Comparison of ENCODE assay signal across 31 cellular contexts in the genomic region with DNA sequence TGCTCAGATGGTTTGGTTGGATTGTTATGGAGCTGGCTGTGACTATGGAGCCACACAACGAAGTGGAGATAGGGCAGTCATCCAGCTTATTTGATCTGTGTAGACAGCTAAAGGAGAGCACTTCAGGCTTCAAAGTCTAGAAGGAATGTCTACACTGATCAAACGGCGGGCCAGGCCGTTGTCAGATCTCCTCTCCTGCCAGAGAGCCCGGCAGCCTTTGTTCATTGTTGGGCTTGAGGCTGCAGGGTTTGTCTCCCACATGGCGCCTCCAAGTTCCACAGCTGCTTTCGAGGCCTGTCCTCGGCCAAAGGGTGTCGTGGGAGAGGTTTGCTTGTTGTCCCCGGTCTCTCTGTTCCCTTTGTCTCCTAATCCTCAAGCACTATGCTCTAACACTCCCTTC. TPM values are rescaled to one million over a fixed set of nuclear protein-coding genes. Genes with fewer than 3 reads are reported as not detected.
A peak's percentile ranks its signal among the peaks of the same experiment; 100 is the strongest.
DNase-seq lines count a peak whose midpoint lies in the region; ATAC-seq, FAIRE-seq and TF ChIP-seq lines count a peak whose summit lies in the region.
"Had no signal": no experiment of that assay in that cellular context is flagged by ENCODE, and none has a peak within 500 bp of the region (broad histone marks: within the 10 kb centered on the region; RNA-seq: fewer than 3 reads in every experiment).

No MANE protein-coding gene starts in this region.

- no peak overlapping the region for H4K5ac ChIP-seq in H1 (ENCODE audit: insufficient read length, low read depth, low read length)

- no peak overlapping the region for H4K91ac ChIP-seq in H1 (replicated peaks; ENCODE audit: insufficient read length, low read length)

- H2AFZ ChIP-seq in HepG2 (ENCODE audit: low read length) (no peak overlapping the region), H1 (ENCODE audit: low read length) (0 out of 2 replicates have a peak overlapping the region, but pooled peaks have one; percentile 6), osteoblast (ENCODE audit: low read length) (no peak overlapping the region)

- CTCF ChIA-PET in HepG2 (lab: Yijun Ruan, JAX; ENCODE audit: low intra/inter-chr PET ratio, low total read pairs) (no interaction called here), H1 (lab: Charles Lee; ENCODE audit: partially characterized antibody) (interaction anchor here (0.8 to 16.4 kb wide), 5 partner anchors 9 to 87 kb away, joined by 3 to 330 read pairs (median 4); a partner anchor contains a TSS)

- H3K14ac ChIP-seq in H1 (ENCODE audit: insufficient read length) = no peak overlapping the region

- H2BK5ac ChIP-seq in H1 (ENCODE audit: low read depth, low read length) = no peak overlapping the region

- H3K23me2 ChIP-seq in H1 (ENCODE audit: low read depth, low read length) = peaks cover 8% of the 10 kb centered on the region; the same call in 1 of the 2 replicates

- H3K27ac Mint-ChIP-seq in nephron (peak overlapping the region in 1 of 3 experiments; percentile 48), type B pancreatic cell (no peak overlapping the region)
- H3K27ac Mint-ChIP-seq: activated B cell treated with CpG ODN at 0.5 μM for 24 hours; activated naive CD8-positive, alpha-beta T cell treated with anti-CD3 and anti-CD28 coated beads for 36 hours; activated T-helper 17 cell treated with anti-CD3 and anti-CD28 coated beads, Interleukin-2, amount 50 U/mL, for 72 hours; CD8-positive, alpha-beta T cell had no signal

- H2BK120ac ChIP-seq in H1 (replicated peaks; ENCODE audit: low read depth, low read length) = no peak overlapping the region

- H2BK12ac ChIP-seq in H1 (ENCODE audit: low read depth, low read length) = no peak overlapping the region

- H3K23ac ChIP-seq in H1 (ENCODE audit: insufficient read length) = no peak overlapping the region

- no peak overlapping the region for H2BK15ac ChIP-seq in H1 (ENCODE audit: low read length)

- intact Hi-C loops in HepG2 (cut with micrococcal nuclease; ENCODE audit: unreplicated experiment) (no loop called here), right lobe of liver (cut with DNase I) (no loop called here), colonic mucosa (cut with DNase I) (no loop called here)

- no peak for TF ChIP-seq POLR2A in HepG2 (IDR thresholded peaks at IDR 0.05; ENCODE audit: insufficient read depth in 1 of 2, low read depth in 2 of 2, low read length in 2 of 2)
- TF ChIP-seq POLR2A in right lobe of liver (IDR thresholded peaks at IDR 0.05) = no peak
- TF ChIP-seq POLR2A in H1 (IDR thresholded peaks at IDR 0.05; ENCODE audit: control extremely low read depth in 1 of 2, low read depth in 2 of 2, low read length in 2 of 2) = no peak

- H3K4me1 Mint-ChIP-seq in nephron (peaks cover 25% of the 10 kb centered on the region), type B pancreatic cell (ENCODE audit: unreplicated experiment) (peaks cover 27% of the 10 kb centered on the region)

- POLR2A ChIA-PET in HepG2 (lab: Yijun Ruan, JAX) = interaction anchor here (2.3 kb wide), 1 partner anchor 88 kb away, joined by 9 read pairs; a partner anchor contains a TSS
- POLR2A ChIA-PET in H1 (lab: Charles Lee; ENCODE audit: partially characterized antibody) = interaction anchor here (1.0 to 6.4 kb wide), 5 partner anchors 8 to 89 kb away, joined by 3 to 51 read pairs (median 6); a partner anchor contains a TSS

- H3K4me2 ChIP-seq in HepG2 (ENCODE audit: low read depth, low read length) (peak overlapping the region; percentile 51), H1 (ENCODE audit: insufficient read depth in 1 of 2, low read depth in 2 of 2, low read length in 2 of 2) (no peak overlapping the region), osteoblast (ENCODE audit: insufficient read depth, low read length) (no peak overlapping the region)
- H3K4me2 ChIP-seq: A549, smooth muscle cell had no signal

- FAIRE-seq in HepG2 (lab: Jason Lieb, UNC) (no peak), H1 (lab: Jason Lieb, UNC) (no peak)
- FAIRE-seq: A549, astrocyte, kidney, RCC 7860 had no signal

- no peak overlapping the region for H3K4ac ChIP-seq in H1 (replicated peaks; ENCODE audit: insufficient read length, low read depth, low read length)

- H2AK5ac ChIP-seq in H1 (ENCODE audit: low read depth, low read length) = no peak overlapping the region

- WGBS in HepG2 (ENCODE audit: low lambda C conversion rate) = 0% methylated on average over 5 of the region's 10 CpGs
- 54% methylated on average over 4 of the region's 10 CpGs for WGBS in right lobe of liver (ENCODE audit: insufficient coverage, low coverage, low lambda C conversion rate, missing lambda C conversion rate)
- 86% methylated on average over 10 of the region's 10 CpGs; no CpG with 5 or more reads in 1 of the 2 experiments for WGBS in H1 (ENCODE audit: extremely low coverage in 1 of 2, insufficient coverage in 1 of 2, insufficient read length in 1 of 2, insufficient replicate concordance in 2 of 2, low coverage in 1 of 2, low lambda C conversion rate in 2 of 2, missing lambda C conversion rate in 1 of 2), 2 experiments

- H3K27me3 Mint-ChIP-seq in nephron (ENCODE audit: low read depth) = peaks cover 4% of the 10 kb centered on the region
- no peaks in the 10 kb centered on the region for H3K27me3 Mint-ChIP-seq in type B pancreatic cell
- H3K27me3 Mint-ChIP-seq: activated B cell treated with CpG ODN at 0.5 μM for 24 hours; activated naive CD8-positive, alpha-beta T cell treated with anti-CD3 and anti-CD28 coated beads for 36 hours; activated T-helper 17 cell treated with anti-CD3 and anti-CD28 coated beads, Interleukin-2, amount 50 U/mL, for 72 hours had no signal

- no peak for TF ChIP-seq RAD21 in HepG2 (CRISPR knock-in tag; IDR thresholded peaks at IDR 0.05)
- TF ChIP-seq RAD21 in H1 (IDR thresholded peaks at IDR 0.05 in 1 of 2, conservative IDR thresholded peaks at IDR 0.05 in 1 of 2; ENCODE audit: low read depth in 2 of 2, low read length in 2 of 2) = no peak

- H4K20me1 ChIP-seq in HepG2 (ENCODE audit: insufficient read depth, low read length) (peaks cover 4% of the 10 kb centered on the region; the same call in 1 of the 2 replicates), H1 (replicated peaks in 1 of 2; ENCODE audit: control insufficient read depth in 1 of 2, insufficient read depth in 2 of 2, low read length in 2 of 2) (peaks cover 0 to 2% of the 10 kb centered on the region in 2 experiments), osteoblast (ENCODE audit: insufficient read depth, low read length) (no peaks in the 10 kb centered on the region)

- H3K56ac ChIP-seq in H1 (replicated peaks; ENCODE audit: insufficient read length, low read depth, low read length) = no peak overlapping the region

- H3K4me3 Mint-ChIP-seq in nephron (peak overlapping the region; percentile 33 to 69 (median 67)), type B pancreatic cell (peak overlapping the region; percentile 47)
- H3K4me3 Mint-ChIP-seq: activated B cell treated with CpG ODN at 0.5 μM for 24 hours; activated naive CD8-positive, alpha-beta T cell treated with anti-CD3 and anti-CD28 coated beads for 36 hours; activated T-helper 17 cell treated with anti-CD3 and anti-CD28 coated beads, Interleukin-2, amount 50 U/mL, for 72 hours; CD8-positive, alpha-beta T cell had no signal

- H3K79me2 ChIP-seq in HepG2 (ENCODE audit: insufficient read depth, low read length) = peaks cover 12% of the 10 kb centered on the region
- H3K79me2 ChIP-seq in H1 (ENCODE audit: control insufficient read depth in 1 of 2, insufficient read depth in 2 of 2, low read length in 2 of 2) = peaks cover 11 to 13% of the 10 kb centered on the region in 2 experiments
- H3K79me2 ChIP-seq in osteoblast (ENCODE audit: insufficient read depth, low read length) = peaks cover 10% of the 10 kb centered on the region

- no peak for TF ChIP-seq EP300 in HepG2 (IDR thresholded peaks at IDR 0.05; ENCODE audit: low read depth in 2 of 2, low read length in 2 of 2)
- TF ChIP-seq EP300 in HepG2 (CRISPR knock-in tag; IDR thresholded peaks at IDR 0.05; ENCODE audit: borderline replicate concordance) = no peak
- no peak for TF ChIP-seq EP300 in H1 (IDR thresholded peaks at IDR 0.05; ENCODE audit: borderline replicate concordance in 1 of 2, low read depth in 2 of 2, low read length in 2 of 2)

- no TSS peak for BruUV-seq in HepG2 (replicated peaks; lab: Mats Ljungman, UMichigan)

- H3K4me3 ChIP-seq in HepG2 (replicated peaks in 1 of 3; ENCODE audit: insufficient read depth in 1 of 3, low read depth in 2 of 3, low read length in 3 of 3) = no peak overlapping the region; a peak in 2 of 6 replicates
- H3K4me3 ChIP-seq in right lobe of liver = no peak overlapping the region
- no peak overlapping the region for H3K4me3 ChIP-seq in H1 (ENCODE audit: extremely low read depth in 1 of 4, insufficient read depth in 2 of 4, low read depth in 3 of 4, low read length in 4 of 4)
- no peak overlapping the region for H3K4me3 ChIP-seq in osteoblast (ENCODE audit: insufficient read depth, low read length)
- no peak overlapping the region for H3K4me3 ChIP-seq in colonic mucosa
- H3K4me3 ChIP-seq: A549, smooth muscle cell, stomach, transverse colon had no signal

- DNase-seq in HepG2 (ENCODE audit: low spot score) (peak; percentile 74), right lobe of liver (no peak), H1 (ENCODE audit: low read depth in 1 of 2, low spot score in 2 of 2) (no peak), type B pancreatic cell (ENCODE audit: extremely low spot score, unreplicated experiment) (no peak), osteoblast (ENCODE audit: insufficient read length, low spot score, missing footprints) (no peak), colonic mucosa (no peak), NCI-H345 (lab: John Stamatoyannopoulos, UW) (no peak)
- DNase-seq: activated B cell treated with CpG ODN at 0.5 μM for 24 hours; activated CD4-positive, alpha-beta T cell treated with anti-CD3 and anti-CD28 coated beads, Interleukin-2, amount 50 U/mL, for 48 hours; activated CD8-positive, alpha-beta memory T cell treated with anti-CD3 and anti-CD28 coated beads, Interleukin-2, amount 50 U/mL, for 4 hours; activated naive CD8-positive, alpha-beta T cell treated with anti-CD3 and anti-CD28 coated beads for 36 hours; AML-193; CD8-positive, alpha-beta T cell; cerebellar nuclear complex; DMS153; H7; KG1; kidney; NCI-H1417 treated with DMSO at 0.1 percent for 48 hours; NCI-H2081; NCI-H226; stimulated activated CD4-positive, alpha-beta T cell treated with anti-CD3 and anti-CD28 coated beads, Interleukin-1b, Interleukin-23, amount 100 ng/mL, for 48 hours; stimulated activated CD8-positive, alpha-beta memory T cell treated with anti-CD3 and anti-CD28 coated beads, Interleukin-4, amount 100 ng/mL, for 48 hours; stomach; transverse colon had no signal

- H3K9me3 Mint-ChIP-seq in nephron (no peaks in the 10 kb centered on the region), type B pancreatic cell (no peaks in the 10 kb centered on the region)
- H3K9me3 Mint-ChIP-seq: activated naive CD8-positive, alpha-beta T cell treated with anti-CD3 and anti-CD28 coated beads for 36 hours; activated T-helper 17 cell treated with anti-CD3 and anti-CD28 coated beads, Interleukin-2, amount 50 U/mL, for 72 hours; CD8-positive, alpha-beta T cell had no signal

- H3K79me1 ChIP-seq in H1 (ENCODE audit: low read depth, low read length) = no peaks in the 10 kb centered on the region

- H3K18ac ChIP-seq in H1 (ENCODE audit: extremely low read depth, low read length) = no peak overlapping the region

- no peak overlapping the region for H2BK20ac ChIP-seq in H1 (ENCODE audit: low read length)

- H3K36me3 ChIP-seq in HepG2 (replicated peaks in 1 of 2; ENCODE audit: control insufficient read depth in 1 of 2, insufficient read depth in 2 of 2, low read length in 2 of 2) (no peaks in the 10 kb centered on the region), right lobe of liver (no peaks in the 10 kb centered on the region), H1 (ENCODE audit: control insufficient read depth in 2 of 4, insufficient read depth in 4 of 4, low read length in 3 of 4) (no peaks in the 10 kb centered on the region; a peak in 1 of 8 replicates), osteoblast (ENCODE audit: insufficient read depth, low read length) (no peaks in the 10 kb centered on the region), colonic mucosa (no peaks in the 10 kb centered on the region)
- H3K36me3 ChIP-seq: stomach, transverse colon had no signal

- in situ Hi-C loops in HepG2 (cut with HindIII; ENCODE audit: extremely low pct_ligation_motif_present, low pct_unique_long_range_greater_than_20kb) = no loop called here

- TF ChIP-seq CTCF in HepG2 (CRISPR knock-in tag; IDR thresholded peaks at IDR 0.05) = no peak
- no peak for TF ChIP-seq CTCF in right lobe of liver (IDR thresholded peaks at IDR 0.05)
- no peak for TF ChIP-seq CTCF in H1 (IDR thresholded peaks at IDR 0.05; ENCODE audit: control extremely low read depth in 1 of 3, insufficient read depth in 1 of 3, low read depth in 1 of 3, low read length in 3 of 3)
- no peak for TF ChIP-seq CTCF in nephron (IDR thresholded peaks at IDR 0.05; ENCODE audit: unreplicated experiment in 3 of 3)
- no peak for TF ChIP-seq CTCF in type B pancreatic cell (conservative IDR thresholded peaks at IDR 0.05)
- TF ChIP-seq CTCF in osteoblast (IDR thresholded peaks at IDR 0.05; ENCODE audit: extremely low read depth, low read depth, low read length) = no peak
- no peak for TF ChIP-seq CTCF in colonic mucosa (IDR thresholded peaks at IDR 0.05)

- H4K8ac ChIP-seq in H1 (ENCODE audit: extremely low read depth, insufficient read depth, low read length) = no peak overlapping the region

- H3K27me3 ChIP-seq in HepG2 (ENCODE audit: control insufficient read depth in 1 of 2, insufficient read depth in 2 of 2, low read length in 2 of 2) (peaks cover 0 to 3% of the 10 kb centered on the region in 2 experiments; a peak in 2 of 5 replicates), right lobe of liver (no peaks in the 10 kb centered on the region), H1 (replicated peaks in 1 of 4; ENCODE audit: control insufficient read depth in 3 of 4, extremely low read depth in 1 of 4, insufficient read depth in 3 of 4, low read length in 3 of 4) (no peaks in the 10 kb centered on the region), osteoblast (ENCODE audit: insufficient read depth, low read length) (no peaks in the 10 kb centered on the region), colonic mucosa (no peaks in the 10 kb centered on the region)
- H3K27me3 ChIP-seq: stomach, transverse colon had no signal

- H3K9me3 ChIP-seq in HepG2 (ENCODE audit: low read length) = no peaks in the 10 kb centered on the region
- no peaks in the 10 kb centered on the region for H3K9me3 ChIP-seq in right lobe of liver
- H3K9me3 ChIP-seq in H1 (ENCODE audit: insufficient read depth in 2 of 2, low read depth in 1 of 2, low read length in 1 of 2) = no peaks in the 10 kb centered on the region
- no peaks in the 10 kb centered on the region for H3K9me3 ChIP-seq in osteoblast (ENCODE audit: low read depth, low read length)
- no peaks in the 10 kb centered on the region for H3K9me3 ChIP-seq in colonic mucosa
- H3K9me3 ChIP-seq: A549, stomach, transverse colon had no signal

- H3K4me1 ChIP-seq in HepG2 (ENCODE audit: insufficient read depth, low read length) (peaks cover 36% of the 10 kb centered on the region), right lobe of liver (peaks cover 0 to 14% (median 0%) of the 10 kb centered on the region in 4 donors), H1 (replicated peaks in 1 of 4; ENCODE audit: control insufficient read depth in 3 of 4, insufficient read depth in 4 of 4, low read length in 3 of 4) (peaks cover 5 to 9% (median 6%) of the 10 kb centered on the region in 4 experiments; a peak in 6 of 7 replicates), osteoblast (ENCODE audit: insufficient read depth, low read length) (peaks cover 32% of the 10 kb centered on the region), colonic mucosa (peaks cover 5% of the 10 kb centered on the region)

- no peak overlapping the region for H3K27ac ChIP-seq in HepG2 (ENCODE audit: extremely low read length, insufficient read depth, low read length)
- H3K27ac ChIP-seq in right lobe of liver = no peak overlapping the region
- H3K27ac ChIP-seq in H1 (ENCODE audit: low read depth, low read length) = no peak overlapping the region
- no peak overlapping the region for H3K27ac ChIP-seq in osteoblast (ENCODE audit: low read depth, low read length)
- H3K27ac ChIP-seq in colonic mucosa = no peak overlapping the region
- H3K27ac ChIP-seq: A549, stomach, transverse colon had no signal

- 0 out of 2 replicates have a peak overlapping the region, but pooled peaks have one; percentile 10 for H3K9ac ChIP-seq in HepG2 (ENCODE audit: insufficient read depth, low read depth, low read length)
- no peak overlapping the region for H3K9ac ChIP-seq in H1 (replicated peaks in 1 of 4; ENCODE audit: extremely low read depth in 1 of 4, low read depth in 3 of 4, low read length in 3 of 4)
- no peak overlapping the region for H3K9ac ChIP-seq in colonic mucosa (ENCODE audit: low read depth in 2 of 2, low read length in 2 of 2)

- H3K36me3 Mint-ChIP-seq in nephron (ENCODE audit: low read depth) (peaks cover 10% of the 10 kb centered on the region), type B pancreatic cell (peaks cover 11% of the 10 kb centered on the region)

- ATAC-seq in HepG2 (peak; percentile 45), right lobe of liver (no peak)
- ATAC-seq: A549; activated T-helper 17 cell treated with anti-CD3 and anti-CD28 coated beads, Interleukin-2, amount 50 U/mL, for 72 hours; CD8-positive, alpha-beta T cell had no signal

RNA-seq across cellular contexts. Expression of a gene that starts 2.8 kb away (rescaled TPM):
- total RNA-seq in HepG2 (2016; rRNA removed; fragmentation: Illumina TruSeq; extraction: Trizol) (409 and 618 TPM in 2 replicates), right lobe of liver (10 to 100 TPM in 1 of 6 experiments, 1 to 10 TPM in 5; 2.1 to 11.7 (median 6.8) TPM), type B pancreatic cell (ENCODE audit: low replicate concordance) (219 and 591 TPM in 2 replicates), osteoblast (34.7 and 35.1 TPM in 2 replicates), colonic mucosa (100 to 1,000 TPM in 1 of 2 donors, 10 to 100 TPM in 1; 79.1 to 149 TPM)
- total RNA-seq in HepG2 (2016; cell fraction: cytosol; rRNA removed; fragmentation: Illumina TruSeq; extraction: Trizol; ENCODE audit: low read depth) = 56.4 and 56.9 TPM in 2 replicates
- 416 and 627 TPM in 2 replicates for total RNA-seq in HepG2 (2016; cell fraction: insoluble cytoplasmic fraction; rRNA removed; fragmentation: Illumina TruSeq; extraction: Trizol)
- total RNA-seq in HepG2 (2016; cell fraction: membrane; rRNA removed; fragmentation: Illumina TruSeq; extraction: Trizol) = 77.5 and 91.5 TPM in 2 replicates
- total RNA-seq in HepG2 (2016; cell fraction: nucleus; rRNA removed; fragmentation: Illumina TruSeq; extraction: Trizol) = 147 and 152 TPM in 2 replicates
- polyA plus RNA-seq in HepG2 (2011; rRNA removed) (27.3 and 45.9 TPM in 2 replicates), H1 (2011; rRNA removed) (78.4 and 116 TPM in 2 replicates)
- 14.4 and 19.7 TPM in 2 replicates for polyA plus RNA-seq in HepG2 (2011; cell fraction: cytosol; rRNA removed)
- polyA plus RNA-seq in HepG2 (2011; cell fraction: nucleus; rRNA removed) = 19.5 and 20.7 TPM in 2 replicates
- 58.4 and 155 TPM in 2 replicates for polyA plus RNA-seq in HepG2 (2012)
- 80.3 and 82.5 TPM in 2 replicates for polyA plus RNA-seq in HepG2 (2016; cell fraction: cytosol; fragmentation: Illumina TruSeq; extraction: Trizol; ENCODE audit: low read depth)
- 774 and 823 TPM in 2 replicates for polyA plus RNA-seq in HepG2 (2016; cell fraction: insoluble cytoplasmic fraction; fragmentation: Illumina TruSeq; extraction: Trizol; ENCODE audit: low read depth)
- 86.8 and 89.3 TPM in 2 replicates for polyA plus RNA-seq in HepG2 (2016; cell fraction: membrane; fragmentation: Illumina TruSeq; extraction: Trizol; ENCODE audit: low read depth)
- 316 and 323 TPM in 2 replicates for polyA plus RNA-seq in HepG2 (2016; cell fraction: nucleus; fragmentation: Illumina TruSeq; extraction: Trizol; ENCODE audit: insufficient read depth, low read depth)
- polyA minus RNA-seq in HepG2 (2011; rRNA and poly(A)+ RNA removed; ENCODE audit: low replicate concordance) = 11.3 and 32.5 TPM in 2 replicates
- polyA minus RNA-seq in HepG2 (2011; cell fraction: cytosol; rRNA and poly(A)+ RNA removed) = 18.3 and 20.7 TPM in 2 replicates
- polyA minus RNA-seq in HepG2 (2011; cell fraction: nucleus; rRNA and poly(A)+ RNA removed) = 22.0 and 32.7 TPM in 2 replicates
- total RNA-seq in H1 (2021; fragmentation: NEBNext Ultra II Directional; extraction: Animal tissue kit (Norgen Biotek cat#: 25700)) = 561 and 564 TPM in 2 replicates
- polyA plus RNA-seq in H1 (2011; cell fraction: cytosol; rRNA removed) = 189 TPM
- polyA plus RNA-seq in H1 (2011; cell fraction: nucleus; rRNA removed) = 60.2 TPM
- 352 to 483 TPM (median 373 TPM) in 4 replicates for polyA plus RNA-seq in H1 (2012, experiment 1 of 2)
- polyA plus RNA-seq in H1 (2012, experiment 2 of 2) = 113 TPM
- 403 TPM for polyA plus RNA-seq in H1 (2013, experiment 1 of 2)
- polyA plus RNA-seq in H1 (2013, experiment 2 of 2) = 416 TPM
- 28.0 and 32.8 TPM in 2 replicates for polyA minus RNA-seq in H1 (2011; rRNA and poly(A)+ RNA removed)
- 51.4 TPM for polyA minus RNA-seq in H1 (2011; cell fraction: cytosol; rRNA and poly(A)+ RNA removed)
- polyA minus RNA-seq in H1 (2011; cell fraction: nucleus; rRNA and poly(A)+ RNA removed) = 64.6 TPM

RNA-seq across cellular contexts. Expression of a gene that starts 33.6 kb away (rescaled TPM):
- 6.0 and 13.2 TPM in 2 replicates for total RNA-seq in HepG2 (2016; rRNA removed; fragmentation: Illumina TruSeq; extraction: Trizol)
- total RNA-seq in HepG2 (2016; cell fraction: cytosol; rRNA removed; fragmentation: Illumina TruSeq; extraction: Trizol; ENCODE audit: low read depth) = 4.1 and 4.7 TPM in 2 replicates
- 6.2 and 13.0 TPM in 2 replicates for total RNA-seq in HepG2 (2016; cell fraction: insoluble cytoplasmic fraction; rRNA removed; fragmentation: Illumina TruSeq; extraction: Trizol)
- total RNA-seq in HepG2 (2016; cell fraction: membrane; rRNA removed; fragmentation: Illumina TruSeq; extraction: Trizol) = 10.2 and 10.4 TPM in 2 replicates
- total RNA-seq in HepG2 (2016; cell fraction: nucleus; rRNA removed; fragmentation: Illumina TruSeq; extraction: Trizol) = 8.2 and 9.4 TPM in 2 replicates
- polyA plus RNA-seq in HepG2 (2011; rRNA removed) = 16.6 and 20.2 TPM in 2 replicates
- polyA plus RNA-seq in HepG2 (2011; cell fraction: cytosol; rRNA removed) = 19.1 and 22.5 TPM in 2 replicates
- polyA plus RNA-seq in HepG2 (2011; cell fraction: nucleus; rRNA removed) = 17.0 and 18.5 TPM in 2 replicates
- 13.9 and 14.2 TPM in 2 replicates for polyA plus RNA-seq in HepG2 (2012)
- 2.4 TPM in 2 replicates for polyA plus RNA-seq in HepG2 (2016; cell fraction: cytosol; fragmentation: Illumina TruSeq; extraction: Trizol; ENCODE audit: low read depth)
- polyA plus RNA-seq in HepG2 (2016; cell fraction: insoluble cytoplasmic fraction; fragmentation: Illumina TruSeq; extraction: Trizol; ENCODE audit: low read depth) = 4.5 and 5.3 TPM in 2 replicates
- polyA plus RNA-seq in HepG2 (2016; cell fraction: membrane; fragmentation: Illumina TruSeq; extraction: Trizol; ENCODE audit: low read depth) = 5.2 and 5.6 TPM in 2 replicates
- 19.6 and 20.2 TPM in 2 replicates for polyA plus RNA-seq in HepG2 (2016; cell fraction: nucleus; fragmentation: Illumina TruSeq; extraction: Trizol; ENCODE audit: insufficient read depth, low read depth)
- polyA minus RNA-seq in HepG2 (2011; rRNA and poly(A)+ RNA removed; ENCODE audit: low replicate concordance) = 21.8 and 127 TPM in 2 replicates
- 28.0 and 29.7 TPM in 2 replicates for polyA minus RNA-seq in HepG2 (2011; cell fraction: cytosol; rRNA and poly(A)+ RNA removed)
- 6.8 and 10.7 TPM in 2 replicates for polyA minus RNA-seq in HepG2 (2011; cell fraction: nucleus; rRNA and poly(A)+ RNA removed)
- total RNA-seq in right lobe of liver = 1 to 10 TPM in 5 of 6 experiments, under 1 TPM in 1; 0.74 to 4.8 (median 2.4) TPM
- 7.3 and 7.7 TPM in 2 replicates for total RNA-seq in H1 (2021; fragmentation: NEBNext Ultra II Directional; extraction: Animal tissue kit (Norgen Biotek cat#: 25700))
- polyA plus RNA-seq in H1 (2011; rRNA removed) = 7.4 and 9.0 TPM in 2 replicates
- 6.5 TPM for polyA plus RNA-seq in H1 (2011; cell fraction: cytosol; rRNA removed)
- polyA plus RNA-seq in H1 (2011; cell fraction: nucleus; rRNA removed) = 6.1 TPM
- polyA plus RNA-seq in H1 (2012, experiment 1 of 2) = 6.2 to 8.2 TPM (median 7.5 TPM) in 4 replicates
- 6.0 TPM for polyA plus RNA-seq in H1 (2012, experiment 2 of 2)
- polyA plus RNA-seq in H1 (2013, experiment 1 of 2) = 7.1 TPM
- polyA plus RNA-seq in H1 (2013, experiment 2 of 2) = 8.3 TPM
- polyA minus RNA-seq in H1 (2011; rRNA and poly(A)+ RNA removed) = 10.1 and 10.5 TPM in 2 replicates
- polyA minus RNA-seq in H1 (2011; cell fraction: cytosol; rRNA and poly(A)+ RNA removed) = 7.6 TPM
- 4.5 TPM for polyA minus RNA-seq in H1 (2011; cell fraction: nucleus; rRNA and poly(A)+ RNA removed)
- 24.3 and 41.0 TPM in 2 replicates for total RNA-seq in type B pancreatic cell (ENCODE audit: low replicate concordance)
- 9.8 and 11.2 TPM in 2 replicates for total RNA-seq in osteoblast
- 1 to 10 TPM; 2.5 to 3.4 TPM for total RNA-seq in colonic mucosa

RNA-seq across cellular contexts. Expression of a gene that starts 49.8 kb away (rescaled TPM):
- total RNA-seq in HepG2 (2016; rRNA removed; fragmentation: Illumina TruSeq; extraction: Trizol) (12.3 and 12.8 TPM in 2 replicates), right lobe of liver (under 1 TPM in 2 of 6 experiments, not detected in 4; 0.43 to 0.56 TPM), type B pancreatic cell (ENCODE audit: low replicate concordance) (3.7 and 7.2 TPM in 2 replicates), osteoblast (0.72 and 0.88 TPM in 2 replicates), colonic mucosa (1 to 10 TPM; 1.2 to 4.8 TPM)
- 5.7 TPM in 2 replicates for total RNA-seq in HepG2 (2016; cell fraction: cytosol; rRNA removed; fragmentation: Illumina TruSeq; extraction: Trizol; ENCODE audit: low read depth)
- total RNA-seq in HepG2 (2016; cell fraction: insoluble cytoplasmic fraction; rRNA removed; fragmentation: Illumina TruSeq; extraction: Trizol) = 12.6 and 14.1 TPM in 2 replicates
- total RNA-seq in HepG2 (2016; cell fraction: membrane; rRNA removed; fragmentation: Illumina TruSeq; extraction: Trizol) = 10.9 and 11.6 TPM in 2 replicates
- total RNA-seq in HepG2 (2016; cell fraction: nucleus; rRNA removed; fragmentation: Illumina TruSeq; extraction: Trizol) = 10.2 and 12.0 TPM in 2 replicates
- polyA plus RNA-seq in HepG2 (2011; rRNA removed) (2.4 and 3.8 TPM in 2 replicates), H1 (2011; rRNA removed) (15.4 and 18.6 TPM in 2 replicates)
- 2.0 and 2.5 TPM in 2 replicates for polyA plus RNA-seq in HepG2 (2011; cell fraction: cytosol; rRNA removed)
- 2.3 TPM in 2 replicates for polyA plus RNA-seq in HepG2 (2011; cell fraction: nucleus; rRNA removed)
- polyA plus RNA-seq in HepG2 (2012) = 1.4 and 2.3 TPM in 2 replicates
- 2.5 and 3.0 TPM in 2 replicates for polyA plus RNA-seq in HepG2 (2016; cell fraction: cytosol; fragmentation: Illumina TruSeq; extraction: Trizol; ENCODE audit: low read depth)
- polyA plus RNA-seq in HepG2 (2016; cell fraction: insoluble cytoplasmic fraction; fragmentation: Illumina TruSeq; extraction: Trizol; ENCODE audit: low read depth) = 12.7 and 13.5 TPM in 2 replicates
- polyA plus RNA-seq in HepG2 (2016; cell fraction: membrane; fragmentation: Illumina TruSeq; extraction: Trizol; ENCODE audit: low read depth) = 4.7 and 4.8 TPM in 2 replicates
- polyA plus RNA-seq in HepG2 (2016; cell fraction: nucleus; fragmentation: Illumina TruSeq; extraction: Trizol; ENCODE audit: insufficient read depth, low read depth) = 7.1 and 8.3 TPM in 2 replicates
- polyA minus RNA-seq in HepG2 (2011; rRNA and poly(A)+ RNA removed; ENCODE audit: low replicate concordance) = 4.6 and 20.8 TPM in 2 replicates
- 2.7 and 3.9 TPM in 2 replicates for polyA minus RNA-seq in HepG2 (2011; cell fraction: cytosol; rRNA and poly(A)+ RNA removed)
- polyA minus RNA-seq in HepG2 (2011; cell fraction: nucleus; rRNA and poly(A)+ RNA removed) = 5.7 and 7.3 TPM in 2 replicates
- total RNA-seq in H1 (2021; fragmentation: NEBNext Ultra II Directional; extraction: Animal tissue kit (Norgen Biotek cat#: 25700)) = 22.9 and 23.2 TPM in 2 replicates
- polyA plus RNA-seq in H1 (2011; cell fraction: cytosol; rRNA removed) = 16.5 TPM
- polyA plus RNA-seq in H1 (2011; cell fraction: nucleus; rRNA removed) = 13.9 TPM
- 14.8 to 20.4 TPM (median 15.7 TPM) in 4 replicates for polyA plus RNA-seq in H1 (2012, experiment 1 of 2)
- 12.1 TPM for polyA plus RNA-seq in H1 (2012, experiment 2 of 2)
- 14.6 TPM for polyA plus RNA-seq in H1 (2013, experiment 1 of 2)
- 15.5 TPM for polyA plus RNA-seq in H1 (2013, experiment 2 of 2)
- polyA minus RNA-seq in H1 (2011; rRNA and poly(A)+ RNA removed) = 19.1 and 23.3 TPM in 2 replicates
- 12.3 TPM for polyA minus RNA-seq in H1 (2011; cell fraction: cytosol; rRNA and poly(A)+ RNA removed)
- polyA minus RNA-seq in H1 (2011; cell fraction: nucleus; rRNA and poly(A)+ RNA removed) = 29.0 TPM
